In genomic region chr4:3322059-3322550, GRCh38 we compare ENCODE assay signal across 1 cellular context.
TF ChIP-seq lines count a peak whose summit lies in the region.

No MANE protein-coding gene starts in this region.

TF ChIP-seq in K562, 482 proteins besides CTCF, POLR2A, EP300 and RAD21 (continued from another document):
- TF ChIP-seq, protein P1, sequence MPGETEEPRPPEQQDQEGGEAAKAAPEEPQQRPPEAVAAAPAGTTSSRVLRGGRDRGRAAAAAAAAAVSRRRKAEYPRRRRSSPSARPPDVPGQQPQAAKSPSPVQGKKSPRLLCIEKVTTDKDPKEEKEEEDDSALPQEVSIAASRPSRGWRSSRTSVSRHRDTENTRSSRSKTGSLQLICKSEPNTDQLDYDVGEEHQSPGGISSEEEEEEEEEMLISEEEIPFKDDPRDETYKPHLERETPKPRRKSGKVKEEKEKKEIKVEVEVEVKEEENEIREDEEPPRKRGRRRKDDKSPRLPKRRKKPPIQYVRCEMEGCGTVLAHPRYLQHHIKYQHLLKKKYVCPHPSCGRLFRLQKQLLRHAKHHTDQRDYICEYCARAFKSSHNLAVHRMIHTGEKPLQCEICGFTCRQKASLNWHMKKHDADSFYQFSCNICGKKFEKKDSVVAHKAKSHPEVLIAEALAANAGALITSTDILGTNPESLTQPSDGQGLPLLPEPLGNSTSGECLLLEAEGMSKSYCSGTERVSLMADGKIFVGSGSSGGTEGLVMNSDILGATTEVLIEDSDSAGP (CRISPR knock-in tag; IDR thresholded peaks at IDR 0.05): no peak
- TF ChIP-seq SMARCE1 (IDR thresholded peaks at IDR 0.05) (no peak), MAFK (IDR thresholded peaks at IDR 0.05; ENCODE audit: low read length) (peak; percentile 44; the same call in 1 of the 2 replicates), C11orf30 (IDR thresholded peaks at IDR 0.05; ENCODE audit: low read depth) (peak; percentile 34; the same call in 1 of the 2 replicates), MAFF (IDR thresholded peaks at IDR 0.05; ENCODE audit: low read length) (0 out of 2 replicates have a peak, but pooled peaks have one; percentile 34), ZFP1 (CRISPR knock-in tag; IDR thresholded peaks at IDR 0.05) (no peak), PCBP1 (IDR thresholded peaks at IDR 0.05; ENCODE audit: low read depth, low read length, poor library complexity, severe bottlenecking) (no peak), RNF2 (IDR thresholded peaks at IDR 0.05) (no peak), MYNN (IDR thresholded peaks at IDR 0.05) (no peak), MYNN (CRISPR knock-in tag; IDR thresholded peaks at IDR 0.05) (no peak), ZNF121 (CRISPR knock-in tag; conservative IDR thresholded peaks at IDR 0.05) (no peak), ZKSCAN3 (CRISPR knock-in tag; IDR thresholded peaks at IDR 0.05) (no peak), SIRT6 (IDR thresholded peaks at IDR 0.05; ENCODE audit: low read depth, low read length) (no peak)
- TF ChIP-seq, protein P2, sequence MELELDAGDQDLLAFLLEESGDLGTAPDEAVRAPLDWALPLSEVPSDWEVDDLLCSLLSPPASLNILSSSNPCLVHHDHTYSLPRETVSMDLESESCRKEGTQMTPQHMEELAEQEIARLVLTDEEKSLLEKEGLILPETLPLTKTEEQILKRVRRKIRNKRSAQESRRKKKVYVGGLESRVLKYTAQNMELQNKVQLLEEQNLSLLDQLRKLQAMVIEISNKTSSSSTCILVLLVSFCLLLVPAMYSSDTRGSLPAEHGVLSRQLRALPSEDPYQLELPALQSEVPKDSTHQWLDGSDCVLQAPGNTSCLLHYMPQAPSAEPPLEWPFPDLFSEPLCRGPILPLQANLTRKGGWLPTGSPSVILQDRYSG (tag; conservative IDR thresholded peaks at IDR 0.05; ENCODE audit: low read depth): no peak
TF ChIP-seq in K562: peak in this region for 4.
